ENCODE assay signal across 19 cellular contexts in the genomic region with DNA sequence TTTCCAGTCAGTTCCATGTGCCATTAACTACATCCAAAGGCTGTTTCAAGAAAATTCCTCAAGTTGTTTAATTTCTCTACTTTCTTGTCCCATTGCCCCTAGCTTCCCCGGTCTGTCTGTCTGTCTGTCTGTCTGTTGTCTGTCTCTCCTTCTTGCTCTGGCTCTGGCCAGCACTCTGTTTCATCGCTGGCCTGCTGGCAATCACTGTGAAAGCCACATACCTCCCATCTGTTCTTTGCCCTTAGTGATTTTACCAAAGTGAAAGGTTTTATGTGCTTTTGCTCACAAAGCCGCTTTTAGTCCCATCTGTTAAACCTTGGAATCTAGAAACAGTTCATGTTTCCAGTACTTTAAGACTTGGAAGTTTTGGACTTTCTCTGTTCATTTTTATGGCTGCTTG.
"Had no signal": no experiment of that assay in that cellular context is flagged by ENCODE, and none has a peak within 500 bp of the region (broad histone marks: within the 10 kb centered on the region; RNA-seq: fewer than 3 reads in every experiment).

No MANE protein-coding gene starts in this region.

- H3K27me3 ChIP-seq: left lung, pancreas, transverse colon, upper lobe of right lung, uterus had no signal

- H3K4me1 ChIP-seq: left lung, suprapubic skin, transverse colon, upper lobe of right lung, uterus had no signal

- H3K27ac ChIP-seq: left lung, neutrophil, pancreas, suprapubic skin, transverse colon, upper lobe of right lung, uterus had no signal

- H3K36me3 ChIP-seq: left lung, neutrophil, pancreas, suprapubic skin, transverse colon, upper lobe of right lung, uterus had no signal

- DNase-seq: cortex of kidney; effector memory CD8-positive, alpha-beta T cell; left lung; mesenchymal stem cell; mucosa of descending colon; naive B cell; pancreas; stimulated activated CD4-positive, alpha-beta T cell treated with anti-CD3 and anti-CD28 coated beads, Interleukin-12 subunit alpha, Interleukin-12 subunit beta, amount 100 ng/mL, for 4 hours; stimulated activated CD4-positive, alpha-beta T cell treated with anti-CD3 and anti-CD28 coated beads, Interleukin-1b, Interleukin-23, amount 100 ng/mL, for 48 hours; stimulated activated CD4-positive, alpha-beta T cell treated with anti-CD3 and anti-CD28 coated beads, Interleukin-4, amount 100 ng/mL, for 1 hour; stimulated activated CD8-positive, alpha-beta memory T cell treated with anti-CD3 and anti-CD28 coated beads, Interleukin-4, amount 100 ng/mL, for 48 hours; stimulated activated naive CD4-positive, alpha-beta T cell; stimulated activated naive CD8-positive, alpha-beta T cell treated with anti-CD3 and anti-CD28 coated beads, Interleukin-15, amount 100 ng/mL, for 72 hours; transverse colon; upper lobe of right lung; uterus had no signal

- H3K9me3 ChIP-seq: left lung, mucosa of descending colon, neutrophil, pancreas, suprapubic skin, transverse colon, upper lobe of right lung, uterus had no signal

- H3K4me3 ChIP-seq: left lung, mucosa of descending colon, pancreas, smooth muscle cell, suprapubic skin, transverse colon, upper lobe of right lung, uterus had no signal

- H3K4me2 ChIP-seq: smooth muscle cell had no signal
